ENCODE assay signal across 8 cellular contexts in genomic region chr7:101817930-101818698, GRCh38. TPM values are rescaled to one million over a fixed set of nuclear protein-coding genes. Genes with fewer than 3 reads are reported as not detected.
DNase-seq lines count a peak whose midpoint lies in the region; ATAC-seq, FAIRE-seq and TF ChIP-seq lines count a peak whose summit lies in the region.

No MANE protein-coding gene starts in this region.

- H3K9ac ChIP-seq in mucosa of stomach (ENCODE audit: low read length): peak overlapping the region; percentile 59

- H3K27ac ChIP-seq in ACC112 (ENCODE audit: low read depth, low read length) (no peak overlapping the region), HL-60 (replicated peaks) (peak overlapping the region; percentile 77)

- peaks cover 10% of the 10 kb centered on the region for H3K4me1 ChIP-seq in ACC112 (ENCODE audit: control insufficient read depth, insufficient read depth, low read length, unreplicated experiment)
- H3K4me1 ChIP-seq in mucosa of stomach (ENCODE audit: control insufficient read depth, insufficient read depth, low read length): peaks cover 9% of the 10 kb centered on the region

- H3K79me2 ChIP-seq in ACC112 (ENCODE audit: control insufficient read depth, insufficient read depth, low read length, unreplicated experiment): peaks cover 39% of the 10 kb centered on the region

- DNase-seq in HL-60 (ENCODE audit: low read depth in 1 of 2, low spot score in 1 of 2): no peak
- DNase-seq in bronchial epithelial cell (ENCODE audit: low read depth): peak; percentile 51
- DNase-seq in DMS79 (lab: John Stamatoyannopoulos, UW): no peak
- no peak for DNase-seq in NCI-H2227 treated with DMSO at 0.1 percent for 48 hours (lab: John Stamatoyannopoulos, UW)
- DNase-seq in cerebellar cortex (ENCODE audit: low spot score): no peak

- H3K27me3 ChIP-seq in ACC112 (ENCODE audit: insufficient read depth, low read length) (no peaks in the 10 kb centered on the region), HL-60 (ENCODE audit: insufficient read depth, poor library complexity, severe bottlenecking) (no peaks in the 10 kb centered on the region), bronchial epithelial cell (ENCODE audit: control insufficient read depth, insufficient read depth, low read length) (no peaks in the 10 kb centered on the region), mucosa of stomach (ENCODE audit: control insufficient read depth, insufficient read depth, low read length) (no peaks in the 10 kb centered on the region)

- H2AFZ ChIP-seq in ACC112 (ENCODE audit: low read length, unreplicated experiment): no peak overlapping the region

- no peak for FAIRE-seq in bronchial epithelial cell (lab: Jason Lieb, UNC)

- TF ChIP-seq CTCF in HL-60 (IDR thresholded peaks at IDR 0.05; ENCODE audit: insufficient read depth, low read length): no peak
- TF ChIP-seq CTCF in bronchial epithelial cell (IDR thresholded peaks at IDR 0.05; ENCODE audit: insufficient read depth, low read length, severe bottlenecking): no peak

- H3K36me3 ChIP-seq in ACC112 (ENCODE audit: insufficient read depth, low read length) (no peaks in the 10 kb centered on the region), bronchial epithelial cell (ENCODE audit: control insufficient read depth, insufficient read depth, low read length) (no peaks in the 10 kb centered on the region), mucosa of stomach (ENCODE audit: control insufficient read depth, insufficient read depth, low read length) (no peaks in the 10 kb centered on the region)

- no peak for ATAC-seq in HG02678 (IDR thresholded peaks at IDR 0.05; ENCODE audit: unreplicated experiment)

- H3K4me3 ChIP-seq in ACC112 (ENCODE audit: low read depth, low read length) (peak overlapping the region; percentile 85), HL-60 (replicated peaks; ENCODE audit: insufficient read depth, low read length) (peak overlapping the region; percentile 77), bronchial epithelial cell (ENCODE audit: low read depth, low read length) (peak overlapping the region; percentile 63), mucosa of stomach (ENCODE audit: low read length) (no peak overlapping the region)

- H3K9me3 ChIP-seq in mucosa of stomach (ENCODE audit: control insufficient read depth, low read length): no peaks in the 10 kb centered on the region

RNA-seq across cellular contexts. Expression of gene CUX1, which starts 0.7 kb away (rescaled TPM):
- 39.0 and 40.5 TPM in 2 replicates for total RNA-seq in bronchial epithelial cell
